16 cellular contexts compared by ENCODE assay signal in the genomic region with DNA sequence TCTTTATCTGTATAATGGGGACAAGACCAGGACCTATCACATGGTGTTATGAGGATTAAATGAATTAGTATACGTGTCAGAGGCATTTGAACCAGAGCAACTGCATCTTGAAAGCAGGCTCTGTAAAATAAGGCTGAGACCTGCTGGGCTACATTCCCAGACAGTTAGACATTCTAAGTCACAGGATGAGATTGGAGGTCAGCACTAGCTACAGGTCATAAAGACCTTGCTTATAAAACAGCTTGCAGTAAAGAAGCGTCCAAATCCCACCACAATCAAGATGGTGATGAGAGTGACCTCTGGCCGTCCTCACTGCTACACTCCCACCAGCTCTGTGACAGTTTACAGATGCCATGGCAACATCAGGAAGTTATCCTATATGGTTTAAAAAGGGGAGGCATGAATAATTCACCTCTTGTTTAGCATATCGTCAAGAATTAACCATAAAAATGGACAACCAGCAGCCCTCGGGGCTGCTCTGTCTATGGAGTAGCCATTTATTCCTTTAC.
A peak's percentile ranks its signal among the peaks of the same experiment; 100 is the strongest.
DNase-seq lines count a peak whose midpoint lies in the region; ATAC-seq, FAIRE-seq and TF ChIP-seq lines count a peak whose summit lies in the region.
"Had no signal": no experiment of that assay in that cellular context is flagged by ENCODE, and none has a peak within 500 bp of the region (broad histone marks: within the 10 kb centered on the region; RNA-seq: fewer than 3 reads in every experiment).

No MANE protein-coding gene starts in this region.

- H3K27me3 Mint-ChIP-seq in MCF 10A (ENCODE audit: insufficient read depth, unreplicated experiment): peaks cover 65% of the 10 kb centered on the region
- peaks cover 2% of the 10 kb centered on the region for H3K27me3 Mint-ChIP-seq in activated T-cell treated with anti-CD3 and anti-CD28 coated beads, Interleukin-2, amount 50 U/mL, for 24 hours
- H3K27me3 Mint-ChIP-seq in activated CD4-positive, alpha-beta T cell treated with anti-CD3 and anti-CD28 coated beads for 36 hours: no peaks in the 10 kb centered on the region

- CTCF ChIA-PET in mammary epithelial cell (lab: Charles Lee; ENCODE audit: low non-redundant PET): no interaction called here
- CTCF ChIA-PET in MCF 10A (lab: Yijun Ruan, JAX): no interaction called here
- CTCF ChIA-PET in activated CD4-positive, alpha-beta T cell treated with anti-CD3 and anti-CD28 coated beads for 36 hours (lab: Charles Lee): interaction anchor here (0.6 to 1.0 kb wide), 2 partner anchors 8 to 15 kb away, joined by 3 read pairs; no protein-coding TSS in a partner anchor

- no peaks in the 10 kb centered on the region for H3K27me3 ChIP-seq in mammary epithelial cell (ENCODE audit: insufficient read depth, low read length)

- no peaks in the 10 kb centered on the region for H4K20me1 ChIP-seq in mammary epithelial cell (ENCODE audit: insufficient read depth, low read length)

- H3K4me2 ChIP-seq in mammary epithelial cell (ENCODE audit: insufficient read depth, low read depth, low read length): no peak overlapping the region

- FAIRE-seq in endometrium (lab: Jason Lieb, UNC): peak; percentile 89
- FAIRE-seq: G401.6, GM12892 had no signal

- no peak overlapping the region for H3K4me3 ChIP-seq in mammary epithelial cell (replicated peaks in 1 of 3; ENCODE audit: insufficient read depth in 1 of 3, low read depth in 2 of 3, low read length in 3 of 3)

- H3K36me3 ChIP-seq in mammary epithelial cell (ENCODE audit: insufficient read depth, low read length): no peaks in the 10 kb centered on the region

- no peaks in the 10 kb centered on the region for H3K79me2 ChIP-seq in mammary epithelial cell (ENCODE audit: insufficient read depth, low read length)

- no peak overlapping the region for H3K27ac Mint-ChIP-seq in MCF 10A (ENCODE audit: low read depth, unreplicated experiment)
- no peak overlapping the region for H3K27ac Mint-ChIP-seq in activated T-cell treated with anti-CD3 and anti-CD28 coated beads, Interleukin-2, amount 50 U/mL, for 24 hours
- H3K27ac Mint-ChIP-seq in activated CD4-positive, alpha-beta T cell treated with anti-CD3 and anti-CD28 coated beads for 36 hours: no peak overlapping the region

- POLR2A ChIA-PET in MCF 10A (lab: Yijun Ruan, JAX): no interaction called here
- POLR2A ChIA-PET in activated CD4-positive, alpha-beta T cell treated with anti-CD3 and anti-CD28 coated beads for 36 hours (lab: Charles Lee): no interaction called here

- in situ Hi-C loops in mammary epithelial cell (cut with MboI; ENCODE audit: low sequenced_read_pairs in 2 of 2): no loop called here

- DNase-seq in mammary epithelial cell (peak; percentile 36), MCF 10A (ENCODE audit: unreplicated experiment) (no peak), left kidney (ENCODE audit: low read depth, low spot score) (peak; percentile 60), midbrain (lab: John Stamatoyannopoulos, UW) (no peak), erythroblast (lab: John Stamatoyannopoulos, UW) (no peak)
- no peak for DNase-seq in activated T-cell treated with anti-CD3 and anti-CD28 coated beads, Interleukin-2, amount 50 U/mL, for 24 hours
- DNase-seq in activated CD4-positive, alpha-beta T cell treated with anti-CD3 and anti-CD28 coated beads for 36 hours: no peak
- DNase-seq: 8988T, COR-L47, HCEC 1CT, NCI-H1092 treated with DMSO at 0.1 percent for 48 hours, NCI-H1694 had no signal

- no peak for ATAC-seq in activated CD4-positive, alpha-beta T cell treated with anti-CD3 and anti-CD28 coated beads for 36 hours

- no peaks in the 10 kb centered on the region for H3K4me1 Mint-ChIP-seq in MCF 10A (ENCODE audit: insufficient read depth, unreplicated experiment)
- peaks cover 38% of the 10 kb centered on the region for H3K4me1 Mint-ChIP-seq in activated T-cell treated with anti-CD3 and anti-CD28 coated beads, Interleukin-2, amount 50 U/mL, for 24 hours (ENCODE audit: low read depth)
- peaks cover 51% of the 10 kb centered on the region for H3K4me1 Mint-ChIP-seq in activated CD4-positive, alpha-beta T cell treated with anti-CD3 and anti-CD28 coated beads for 36 hours

- no peak overlapping the region for H3K27ac ChIP-seq in mammary epithelial cell (ENCODE audit: insufficient read depth, low read depth, low read length)
- H3K27ac ChIP-seq: C4-2B had no signal

- H3K9ac ChIP-seq in mammary epithelial cell (ENCODE audit: insufficient read depth, low read length): no peak overlapping the region

- no peak overlapping the region for H3K4me3 Mint-ChIP-seq in MCF 10A (ENCODE audit: unreplicated experiment)
- no peak overlapping the region for H3K4me3 Mint-ChIP-seq in activated T-cell treated with anti-CD3 and anti-CD28 coated beads, Interleukin-2, amount 50 U/mL, for 24 hours
- no peak overlapping the region for H3K4me3 Mint-ChIP-seq in activated CD4-positive, alpha-beta T cell treated with anti-CD3 and anti-CD28 coated beads for 36 hours

- intact Hi-C loops in mammary epithelial cell (cut with micrococcal nuclease) (no loop called here), MCF 10A (cut with micrococcal nuclease) (no loop called here)
- intact Hi-C loops in activated CD4-positive, alpha-beta T cell treated with anti-CD3 and anti-CD28 coated beads for 36 hours (cut with DNase I, micrococcal nuclease): no loop called here

- no peaks in the 10 kb centered on the region for H3K4me1 ChIP-seq in mammary epithelial cell (ENCODE audit: insufficient read depth, low read length)

- no peak for TF ChIP-seq POLR2A in erythroblast (IDR thresholded peaks at IDR 0.05; ENCODE audit: low read length)

- BruUV-seq in mammary epithelial cell (replicated peaks; lab: Mats Ljungman, UMichigan) (no TSS peak), MCF 10A (replicated peaks; lab: Mats Ljungman, UMichigan) (no TSS peak)

- peaks cover 4% of the 10 kb centered on the region for H3K9me3 ChIP-seq in mammary epithelial cell (replicated peaks; ENCODE audit: insufficient read depth, low read length)

- H3K36me3 Mint-ChIP-seq in MCF 10A (ENCODE audit: insufficient read depth, unreplicated experiment): no peaks in the 10 kb centered on the region
- H3K36me3 Mint-ChIP-seq in activated T-cell treated with anti-CD3 and anti-CD28 coated beads, Interleukin-2, amount 50 U/mL, for 24 hours (ENCODE audit: low read depth): no peaks in the 10 kb centered on the region
- H3K36me3 Mint-ChIP-seq in activated CD4-positive, alpha-beta T cell treated with anti-CD3 and anti-CD28 coated beads for 36 hours (ENCODE audit: low read depth): peaks cover 2% of the 10 kb centered on the region

- dilution Hi-C loops in mammary epithelial cell (cut with HindIII; ENCODE audit: low sequenced_read_pairs): no loop called here

- H2AFZ ChIP-seq in mammary epithelial cell (ENCODE audit: low read depth, low read length): no peak overlapping the region

- TF ChIP-seq CTCF in mammary epithelial cell (conservative IDR thresholded peaks at IDR 0.05 in 1 of 2, IDR thresholded peaks at IDR 0.05 in 1 of 2; ENCODE audit: extremely low read depth in 1 of 2, insufficient read depth in 1 of 2, low read depth in 1 of 2, low read length in 2 of 2) (no peak), MCF 10A (IDR thresholded peaks at IDR 0.05; ENCODE audit: unreplicated experiment) (no peak)

- peaks cover 7% of the 10 kb centered on the region for H3K9me3 Mint-ChIP-seq in MCF 10A (ENCODE audit: unreplicated experiment)
- H3K9me3 Mint-ChIP-seq in activated T-cell treated with anti-CD3 and anti-CD28 coated beads, Interleukin-2, amount 50 U/mL, for 24 hours: peaks cover 2% of the 10 kb centered on the region
- no peaks in the 10 kb centered on the region for H3K9me3 Mint-ChIP-seq in activated CD4-positive, alpha-beta T cell treated with anti-CD3 and anti-CD28 coated beads for 36 hours (ENCODE audit: low read depth)

- 98% methylated on average over 5 of the region's 5 CpGs for WGBS in mammary epithelial cell (ENCODE audit: low coverage, missing lambda C conversion rate)

Comparison
In these comparisons a context has a peak if more than half of its experiments do, and no peak if none do; other contexts are left out.
1. DNase-seq: peak in mammary epithelial cell (single experiment) and left kidney (single experiment); none in MCF 10A (single experiment), midbrain (single experiment), erythroblast (0 of 2), activated T-cell treated with anti-CD3 and anti-CD28 coated beads, Interleukin-2, amount 50 U/mL, for 24 hours (single experiment) and activated CD4-positive, alpha-beta T cell treated with anti-CD3 and anti-CD28 coated beads for 36 hours (single experiment).